Comparison of ENCODE assay signal across 1 cellular context in the genomic region with DNA sequence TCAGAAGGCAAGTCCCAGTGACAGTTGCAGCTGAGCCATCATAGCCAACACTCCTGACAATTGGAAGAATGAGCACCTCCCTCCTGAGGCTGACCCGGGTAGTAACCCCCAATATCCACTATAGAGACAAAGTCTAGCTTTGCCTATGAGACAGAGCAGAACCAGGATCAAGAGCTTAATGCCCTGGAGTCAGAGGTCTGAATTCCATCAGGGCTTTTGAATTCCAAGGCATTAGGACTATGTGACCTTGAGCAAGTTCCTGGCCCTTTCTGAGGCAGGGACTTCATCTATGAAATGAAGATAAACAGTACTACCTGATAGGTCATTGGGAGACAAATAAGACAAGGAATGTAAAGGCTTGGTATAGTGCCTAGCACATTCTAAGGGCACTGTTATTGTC.
TF ChIP-seq lines count a peak whose summit lies in the region.

No MANE protein-coding gene starts in this region.

TF ChIP-seq in HepG2, 621 proteins besides CTCF, POLR2A, EP300 and RAD21:
- TF ChIP-seq, protein P1, sequence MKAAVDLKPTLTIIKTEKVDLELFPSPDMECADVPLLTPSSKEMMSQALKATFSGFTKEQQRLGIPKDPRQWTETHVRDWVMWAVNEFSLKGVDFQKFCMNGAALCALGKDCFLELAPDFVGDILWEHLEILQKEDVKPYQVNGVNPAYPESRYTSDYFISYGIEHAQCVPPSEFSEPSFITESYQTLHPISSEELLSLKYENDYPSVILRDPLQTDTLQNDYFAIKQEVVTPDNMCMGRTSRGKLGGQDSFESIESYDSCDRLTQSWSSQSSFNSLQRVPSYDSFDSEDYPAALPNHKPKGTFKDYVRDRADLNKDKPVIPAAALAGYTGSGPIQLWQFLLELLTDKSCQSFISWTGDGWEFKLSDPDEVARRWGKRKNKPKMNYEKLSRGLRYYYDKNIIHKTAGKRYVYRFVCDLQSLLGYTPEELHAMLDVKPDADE (CRISPR knock-in tag; IDR thresholded peaks at IDR 0.05), result no peak
- TF ChIP-seq KLF16 (CRISPR knock-in tag; IDR thresholded peaks at IDR 0.05), result no peak
- TF ChIP-seq, protein P2, sequence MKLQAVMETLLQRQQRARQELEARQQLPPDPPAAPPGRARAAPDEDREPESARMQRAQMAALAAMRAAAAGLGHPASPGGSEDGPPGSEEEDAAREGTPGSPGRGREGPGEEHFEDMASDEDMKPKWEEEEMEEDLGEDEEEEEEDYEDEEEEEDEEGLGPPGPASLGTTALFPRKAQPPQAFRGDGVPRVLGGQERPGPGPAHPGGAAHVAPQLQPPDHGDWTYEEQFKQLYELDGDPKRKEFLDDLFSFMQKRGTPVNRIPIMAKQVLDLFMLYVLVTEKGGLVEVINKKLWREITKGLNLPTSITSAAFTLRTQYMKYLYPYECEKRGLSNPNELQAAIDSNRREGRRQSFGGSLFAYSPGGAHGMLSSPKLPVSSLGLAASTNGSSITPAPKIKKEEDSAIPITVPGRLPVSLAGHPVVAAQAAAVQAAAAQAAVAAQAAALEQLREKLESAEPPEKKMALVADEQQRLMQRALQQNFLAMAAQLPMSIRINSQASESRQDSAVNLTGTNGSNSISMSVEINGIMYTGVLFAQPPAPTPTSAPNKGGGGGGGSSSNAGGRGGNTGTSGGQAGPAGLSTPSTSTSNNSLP (IDR thresholded peaks at IDR 0.05; ENCODE audit: low read depth, low read length), result no peak
- TF ChIP-seq HMGA1 (CRISPR knock-in tag; conservative IDR thresholded peaks at IDR 0.05), result no peak
- TF ChIP-seq GLI4 (CRISPR knock-in tag; IDR thresholded peaks at IDR 0.05; ENCODE audit: borderline replicate concordance), result no peak
- TF ChIP-seq ZSCAN31 (CRISPR knock-in tag; IDR thresholded peaks at IDR 0.05; ENCODE audit: low read depth), result no peak
- no peak for TF ChIP-seq MTF2 (CRISPR knock-in tag; IDR thresholded peaks at IDR 0.05; ENCODE audit: borderline replicate concordance)
- TF ChIP-seq SNAPC2 (CRISPR knock-in tag; IDR thresholded peaks at IDR 0.05), result no peak
- no peak for TF ChIP-seq KAT2B (IDR thresholded peaks at IDR 0.05; ENCODE audit: borderline replicate concordance, low read depth, low read length)
- no peak for TF ChIP-seq GTF3A (CRISPR knock-in tag; conservative IDR thresholded peaks at IDR 0.05)
- no peak for TF ChIP-seq ZBTB42 (CRISPR knock-in tag; IDR thresholded peaks at IDR 0.05)
- no peak for TF ChIP-seq KDM6A (CRISPR knock-in tag; IDR thresholded peaks at IDR 0.05; ENCODE audit: low read depth)
- no peak for TF ChIP-seq KLF6 (CRISPR knock-in tag; IDR thresholded peaks at IDR 0.05)
TF ChIP-seq in HepG2: peak in this region for 0.
